1 cellular context compared by ENCODE assay signal in genomic region chr7:30776971-30777370, GRCh38.
TF ChIP-seq lines count a peak whose summit lies in the region.

No MANE protein-coding gene starts in this region.

TF ChIP-seq in K562, 482 proteins besides CTCF, POLR2A, EP300 and RAD21 (continued from another document):
- TF ChIP-seq PRDM10 (IDR thresholded peaks at IDR 0.05; ENCODE audit: partially characterized antibody): peak; percentile 77
- TF ChIP-seq GATAD2A (IDR thresholded peaks at IDR 0.05): no peak
- no peak for TF ChIP-seq KDM4B (IDR thresholded peaks at IDR 0.05; ENCODE audit: borderline replicate concordance in 2 of 2, low read depth in 1 of 2)
